Comparison of ENCODE assay signal across 1 cellular context in the genomic region with DNA sequence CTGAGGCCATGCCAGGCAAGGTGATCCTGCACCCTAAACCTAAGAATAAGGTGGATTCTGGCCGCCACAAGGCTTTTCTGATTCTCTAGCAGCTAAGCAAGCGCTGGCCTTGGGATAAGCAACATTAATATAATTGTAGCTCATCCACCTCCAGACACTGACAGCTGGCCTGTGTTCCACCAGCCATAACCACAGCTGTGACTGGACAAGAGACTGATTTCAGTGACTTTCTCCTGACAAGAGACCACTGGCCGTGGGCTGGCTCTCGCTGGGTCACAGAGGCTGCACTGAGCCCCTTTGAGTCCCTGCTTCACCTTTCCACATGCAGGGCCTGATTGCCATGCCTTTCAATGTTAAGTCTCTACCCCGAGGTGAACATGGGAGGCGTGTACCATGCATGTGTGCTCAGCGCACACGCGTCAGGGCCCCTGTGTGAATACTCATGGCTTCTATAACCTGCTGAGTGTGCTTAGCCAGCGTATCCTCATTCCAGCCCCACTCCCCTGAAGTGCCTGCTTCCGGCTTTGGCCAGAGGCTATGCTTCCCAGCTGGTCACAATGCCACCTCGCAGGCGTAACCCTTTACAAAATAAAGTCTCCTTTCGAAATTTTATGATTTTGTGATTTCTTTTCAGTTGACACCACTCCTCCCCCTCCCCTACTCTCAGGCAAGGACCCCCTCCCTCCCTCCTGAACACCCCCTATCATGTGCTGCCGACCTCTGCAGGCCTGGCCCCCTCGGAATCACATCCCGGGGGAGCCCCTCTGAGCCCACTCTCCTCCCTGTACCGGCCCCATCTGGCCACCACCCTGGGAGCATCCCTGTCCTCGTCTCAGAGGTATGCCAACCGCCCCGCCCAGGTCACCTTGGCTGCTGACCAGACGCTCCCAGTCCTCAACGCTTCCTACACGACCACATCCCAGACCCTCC.
TF ChIP-seq lines count a peak whose summit lies in the region.

No MANE protein-coding gene starts in this region.

TF ChIP-seq in SK-N-SH treated with all-trans-retinoic acid at 6 μM for 48 hours, 23 proteins besides CTCF, POLR2A, EP300 and RAD21 (continued from another document):
- TF ChIP-seq, protein P1, sequence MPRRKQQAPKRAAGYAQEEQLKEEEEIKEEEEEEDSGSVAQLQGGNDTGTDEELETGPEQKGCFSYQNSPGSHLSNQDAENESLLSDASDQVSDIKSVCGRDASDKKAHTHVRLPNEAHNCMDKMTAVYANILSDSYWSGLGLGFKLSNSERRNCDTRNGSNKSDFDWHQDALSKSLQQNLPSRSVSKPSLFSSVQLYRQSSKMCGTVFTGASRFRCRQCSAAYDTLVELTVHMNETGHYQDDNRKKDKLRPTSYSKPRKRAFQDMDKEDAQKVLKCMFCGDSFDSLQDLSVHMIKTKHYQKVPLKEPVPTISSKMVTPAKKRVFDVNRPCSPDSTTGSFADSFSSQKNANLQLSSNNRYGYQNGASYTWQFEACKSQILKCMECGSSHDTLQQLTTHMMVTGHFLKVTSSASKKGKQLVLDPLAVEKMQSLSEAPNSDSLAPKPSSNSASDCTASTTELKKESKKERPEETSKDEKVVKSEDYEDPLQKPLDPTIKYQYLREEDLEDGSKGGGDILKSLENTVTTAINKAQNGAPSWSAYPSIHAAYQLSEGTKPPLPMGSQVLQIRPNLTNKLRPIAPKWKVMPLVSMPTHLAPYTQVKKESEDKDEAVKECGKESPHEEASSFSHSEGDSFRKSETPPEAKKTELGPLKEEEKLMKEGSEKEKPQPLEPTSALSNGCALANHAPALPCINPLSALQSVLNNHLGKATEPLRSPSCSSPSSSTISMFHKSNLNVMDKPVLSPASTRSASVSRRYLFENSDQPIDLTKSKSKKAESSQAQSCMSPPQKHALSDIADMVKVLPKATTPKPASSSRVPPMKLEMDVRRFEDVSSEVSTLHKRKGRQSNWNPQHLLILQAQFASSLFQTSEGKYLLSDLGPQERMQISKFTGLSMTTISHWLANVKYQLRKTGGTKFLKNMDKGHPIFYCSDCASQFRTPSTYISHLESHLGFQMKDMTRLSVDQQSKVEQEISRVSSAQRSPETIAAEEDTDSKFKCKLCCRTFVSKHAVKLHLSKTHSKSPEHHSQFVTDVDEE (CRISPR knock-in tag; IDR thresholded peaks at IDR 0.05): no peak
- TF ChIP-seq PPARA (CRISPR knock-in tag; IDR thresholded peaks at IDR 0.05; ENCODE audit: borderline replicate concordance): no peak
- TF ChIP-seq BACH2 (CRISPR knock-in tag; IDR thresholded peaks at IDR 0.05; ENCODE audit: borderline replicate concordance): no peak
- no peak for TF ChIP-seq ARNTL (CRISPR knock-in tag; IDR thresholded peaks at IDR 0.05; ENCODE audit: borderline replicate concordance, low read depth)
- TF ChIP-seq ZFP30 (CRISPR knock-in tag; IDR thresholded peaks at IDR 0.05): no peak
- no peak for TF ChIP-seq RARB (CRISPR knock-in tag; IDR thresholded peaks at IDR 0.05)
- TF ChIP-seq ISL1 (CRISPR knock-in tag; IDR thresholded peaks at IDR 0.05): no peak
- no peak for TF ChIP-seq SNAI2 (CRISPR knock-in tag; IDR thresholded peaks at IDR 0.05)
- no peak for TF ChIP-seq ZNF565 (CRISPR knock-in tag; conservative IDR thresholded peaks at IDR 0.05; ENCODE audit: low read depth)
- TF ChIP-seq CSDC2 (CRISPR knock-in tag; IDR thresholded peaks at IDR 0.05): no peak
- TF ChIP-seq, protein P2, sequence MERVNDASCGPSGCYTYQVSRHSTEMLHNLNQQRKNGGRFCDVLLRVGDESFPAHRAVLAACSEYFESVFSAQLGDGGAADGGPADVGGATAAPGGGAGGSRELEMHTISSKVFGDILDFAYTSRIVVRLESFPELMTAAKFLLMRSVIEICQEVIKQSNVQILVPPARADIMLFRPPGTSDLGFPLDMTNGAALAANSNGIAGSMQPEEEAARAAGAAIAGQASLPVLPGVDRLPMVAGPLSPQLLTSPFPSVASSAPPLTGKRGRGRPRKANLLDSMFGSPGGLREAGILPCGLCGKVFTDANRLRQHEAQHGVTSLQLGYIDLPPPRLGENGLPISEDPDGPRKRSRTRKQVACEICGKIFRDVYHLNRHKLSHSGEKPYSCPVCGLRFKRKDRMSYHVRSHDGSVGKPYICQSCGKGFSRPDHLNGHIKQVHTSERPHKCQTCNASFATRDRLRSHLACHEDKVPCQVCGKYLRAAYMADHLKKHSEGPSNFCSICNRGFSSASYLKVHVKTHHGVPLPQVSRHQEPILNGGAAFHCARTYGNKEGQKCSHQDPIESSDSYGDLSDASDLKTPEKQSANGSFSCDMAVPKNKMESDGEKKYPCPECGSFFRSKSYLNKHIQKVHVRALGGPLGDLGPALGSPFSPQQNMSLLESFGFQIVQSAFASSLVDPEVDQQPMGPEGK (CRISPR knock-in tag; IDR thresholded peaks at IDR 0.05; ENCODE audit: borderline replicate concordance): no peak
- TF ChIP-seq, protein P3, sequence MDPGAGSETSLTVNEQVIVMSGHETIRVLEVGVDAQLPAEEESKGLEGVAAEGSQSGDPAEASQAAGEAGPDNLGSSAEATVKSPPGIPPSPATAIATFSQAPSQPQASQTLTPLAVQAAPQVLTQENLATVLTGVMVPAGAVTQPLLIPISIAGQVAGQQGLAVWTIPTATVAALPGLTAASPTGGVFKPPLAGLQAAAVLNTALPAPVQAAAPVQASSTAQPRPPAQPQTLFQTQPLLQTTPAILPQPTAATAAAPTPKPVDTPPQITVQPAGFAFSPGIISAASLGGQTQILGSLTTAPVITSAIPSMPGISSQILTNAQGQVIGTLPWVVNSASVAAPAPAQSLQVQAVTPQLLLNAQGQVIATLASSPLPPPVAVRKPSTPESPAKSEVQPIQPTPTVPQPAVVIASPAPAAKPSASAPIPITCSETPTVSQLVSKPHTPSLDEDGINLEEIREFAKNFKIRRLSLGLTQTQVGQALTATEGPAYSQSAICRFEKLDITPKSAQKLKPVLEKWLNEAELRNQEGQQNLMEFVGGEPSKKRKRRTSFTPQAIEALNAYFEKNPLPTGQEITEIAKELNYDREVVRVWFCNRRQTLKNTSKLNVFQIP (CRISPR knock-in tag; IDR thresholded peaks at IDR 0.05; ENCODE audit: borderline replicate concordance, low read depth): no peak
